8 cellular contexts compared by ENCODE assay signal in genomic region chr17:49861150-49861884, GRCh38. TPM values are rescaled to one million over a fixed set of nuclear protein-coding genes. Genes with fewer than 3 reads are reported as not detected.
DNase-seq lines count a peak whose midpoint lies in the region; ATAC-seq and TF ChIP-seq lines count a peak whose summit lies in the region.

No MANE protein-coding gene starts in this region.

- peak; percentile 89 for TF ChIP-seq CTCF in mesothelial cell of epicardium (IDR thresholded peaks at IDR 0.05; ENCODE audit: unreplicated experiment)

- no peak overlapping the region for H3K4me3 ChIP-seq in aorta (ENCODE audit: low read length in 2 of 2)

- no peak for ATAC-seq in aorta (ENCODE audit: low FRiP score)

- 37 to 43% methylated on average over 16 of the region's 16 CpGs for WGBS in aorta, 2 donors

- H3K36me3 Mint-ChIP-seq in mesothelial cell of epicardium = no peaks in the 10 kb centered on the region

- H3K27ac ChIP-seq in aorta (ENCODE audit: low read depth in 1 of 2, low read length in 2 of 2) = no peak overlapping the region

- H3K36me3 ChIP-seq in aorta (ENCODE audit: control insufficient read depth in 1 of 2, insufficient read depth in 2 of 2, low read length in 1 of 2) = no peaks in the 10 kb centered on the region

- peaks cover 8% of the 10 kb centered on the region for H3K27me3 Mint-ChIP-seq in mesothelial cell of epicardium (ENCODE audit: low read depth)

- no peak overlapping the region for H3K4me3 Mint-ChIP-seq in mesothelial cell of epicardium

- DNase-seq in NCI-H446 (lab: John Stamatoyannopoulos, UW) = peak; percentile 18 to 19
- DNase-seq in NCI-H446 treated with DMSO at 0.1 percent for 48 hours (lab: John Stamatoyannopoulos, UW) = no peak
- DNase-seq in NCI-H1694 (lab: John Stamatoyannopoulos, UW) = peak; percentile 33
- DNase-seq in activated CD4-positive, alpha-beta T cell treated with anti-CD3 and anti-CD28 coated beads for 4 hours = peak; percentile 61 to 62
- DNase-seq in dedifferentiated amniotic fluid mesenchymal stem cell (ENCODE audit: extremely low spot score) = peak; percentile 26
- DNase-seq in mesothelial cell of epicardium (ENCODE audit: low spot score in 2 of 2, unreplicated experiment in 2 of 2) = peak in 1 of 2 experiments; percentile 65
- DNase-seq in stimulated activated CD8-positive, alpha-beta memory T cell treated with anti-CD3 and anti-CD28 coated beads, Interleukin-7, amount 100 ng/mL, for 24 hours (ENCODE audit: low read depth) = peak; percentile 40
- DNase-seq in aorta = no peak

- H3K4me1 Mint-ChIP-seq in mesothelial cell of epicardium = peaks cover 21% of the 10 kb centered on the region

- H3K27me3 ChIP-seq in aorta (ENCODE audit: control insufficient read depth in 1 of 2, insufficient read depth in 2 of 2, low read length in 1 of 2) = no peaks in the 10 kb centered on the region

- H3K9me3 ChIP-seq in aorta (ENCODE audit: control insufficient read depth, low read length) = no peaks in the 10 kb centered on the region

- no peak overlapping the region for H3K27ac Mint-ChIP-seq in mesothelial cell of epicardium

- intact Hi-C loops in aorta (cut with DNase I) = loop anchor here (1.0 to 2.0 kb wide), 2 partner anchors 137 kb away; no protein-coding TSS in a partner anchor

- H3K9me3 Mint-ChIP-seq in mesothelial cell of epicardium = no peaks in the 10 kb centered on the region

- no peaks in the 10 kb centered on the region for H3K4me1 ChIP-seq in aorta (ENCODE audit: control insufficient read depth in 1 of 2, insufficient read depth in 2 of 2, low read length in 2 of 2)

RNA-seq across cellular contexts. Expression of gene TAC4, which starts 13.4 kb away (rescaled TPM):
- not detected in 3 replicates for total RNA-seq in mesothelial cell of epicardium
- total RNA-seq in aorta = not detected
- not detected for polyA plus RNA-seq in aorta

Comparison
In these comparisons a context has a peak if more than half of its experiments do, and no peak if none do; other contexts are left out.
1. DNase-seq: peak in NCI-H446 (2 of 2), NCI-H1694 (single experiment), activated CD4-positive, alpha-beta T cell treated with anti-CD3 and anti-CD28 coated beads for 4 hours (2 of 2), dedifferentiated amniotic fluid mesenchymal stem cell (single experiment) and stimulated activated CD8-positive, alpha-beta memory T cell treated with anti-CD3 and anti-CD28 coated beads, Interleukin-7, amount 100 ng/mL, for 24 hours (single experiment); none in NCI-H446 treated with DMSO at 0.1 percent for 48 hours (single experiment) and aorta (0 of 2).